ENCODE assay signal across 8 cellular contexts in genomic region chr16:67260426-67261063, GRCh38. TPM values are rescaled to one million over a fixed set of nuclear protein-coding genes. Genes with fewer than 3 reads are reported as not detected.
DNase-seq lines count a peak whose midpoint lies in the region; ATAC-seq, FAIRE-seq and TF ChIP-seq lines count a peak whose summit lies in the region.

No MANE protein-coding gene starts in this region.

- H3K27ac Mint-ChIP-seq in astrocyte (ENCODE audit: unreplicated experiment), result peak overlapping the region; percentile 28
- no peak overlapping the region for H3K27ac Mint-ChIP-seq in activated T-cell treated with anti-CD3 and anti-CD28 coated beads, Interleukin-2, amount 50 U/mL, for 24 hours

- ATAC-seq in HG03135 (IDR thresholded peaks at IDR 0.05; ENCODE audit: unreplicated experiment), result no peak
- no peak for ATAC-seq in GM19023 (IDR thresholded peaks at IDR 0.05; ENCODE audit: unreplicated experiment)

- H3K9me3 Mint-ChIP-seq in astrocyte (ENCODE audit: unreplicated experiment), result peaks cover 9% of the 10 kb centered on the region
- H3K9me3 Mint-ChIP-seq in activated T-cell treated with anti-CD3 and anti-CD28 coated beads, Interleukin-2, amount 50 U/mL, for 24 hours, result no peaks in the 10 kb centered on the region

- H3K27me3 ChIP-seq in astrocyte (ENCODE audit: insufficient read depth, low read length), result no peaks in the 10 kb centered on the region

- H3K36me3 Mint-ChIP-seq in astrocyte (ENCODE audit: low read depth, unreplicated experiment), result peaks cover 8% of the 10 kb centered on the region
- no peaks in the 10 kb centered on the region for H3K36me3 Mint-ChIP-seq in activated T-cell treated with anti-CD3 and anti-CD28 coated beads, Interleukin-2, amount 50 U/mL, for 24 hours (ENCODE audit: low read depth)

- no peak overlapping the region for H3K27ac ChIP-seq in astrocyte (ENCODE audit: low read depth, low read length)

- H2AFZ ChIP-seq in astrocyte (ENCODE audit: low read depth, low read length), result no peak overlapping the region

- no peak overlapping the region for H3K4me3 ChIP-seq in astrocyte (ENCODE audit: insufficient read depth, low read depth, low read length)

- peaks cover 2% of the 10 kb centered on the region for H3K4me1 Mint-ChIP-seq in astrocyte (ENCODE audit: low read depth, unreplicated experiment)
- H3K4me1 Mint-ChIP-seq in activated T-cell treated with anti-CD3 and anti-CD28 coated beads, Interleukin-2, amount 50 U/mL, for 24 hours (ENCODE audit: low read depth), result peaks cover 2% of the 10 kb centered on the region

- no peaks in the 10 kb centered on the region for H3K79me2 ChIP-seq in astrocyte (ENCODE audit: insufficient read depth, low read length)

- H3K9ac ChIP-seq in astrocyte (ENCODE audit: low read length), result no peak overlapping the region

- peak; percentile 49 for FAIRE-seq in astrocyte (lab: Jason Lieb, UNC)

- no peaks in the 10 kb centered on the region for H3K4me1 ChIP-seq in astrocyte (ENCODE audit: insufficient read depth, low read length)

- DNase-seq in CD1c-positive myeloid dendritic cell (ENCODE audit: extremely low spot score), result peak; percentile 38
- peak; percentile 62 for DNase-seq in GM19238 (ENCODE audit: insufficient read length, low spot score)
- DNase-seq in NCI-H526 (lab: John Stamatoyannopoulos, UW), result peak; percentile 13 to 54
- no peak for DNase-seq in astrocyte (ENCODE audit: low read depth)
- DNase-seq in kidney tubule cell (ENCODE audit: low spot score), result peak; percentile 67
- no peak for DNase-seq in activated T-cell treated with anti-CD3 and anti-CD28 coated beads, Interleukin-2, amount 50 U/mL, for 24 hours

- H3K9me3 ChIP-seq in astrocyte (ENCODE audit: insufficient read depth, low read depth, low read length), result no peaks in the 10 kb centered on the region

- H3K36me3 ChIP-seq in astrocyte (ENCODE audit: insufficient read depth, low read length), result no peaks in the 10 kb centered on the region

- H4K20me1 ChIP-seq in astrocyte (ENCODE audit: insufficient read depth, low read length), result no peaks in the 10 kb centered on the region

- H3K27me3 Mint-ChIP-seq in astrocyte (ENCODE audit: low read depth, unreplicated experiment), result peaks cover 52% of the 10 kb centered on the region
- peaks cover 3% of the 10 kb centered on the region for H3K27me3 Mint-ChIP-seq in activated T-cell treated with anti-CD3 and anti-CD28 coated beads, Interleukin-2, amount 50 U/mL, for 24 hours

- TF ChIP-seq CTCF in astrocyte (IDR thresholded peaks at IDR 0.05; ENCODE audit: insufficient read depth, low read depth, low read length), result peak; percentile 62

- H3K4me2 ChIP-seq in astrocyte (ENCODE audit: low read length), result no peak overlapping the region

- H3K4me3 Mint-ChIP-seq in astrocyte (ENCODE audit: unreplicated experiment), result no peak overlapping the region
- no peak overlapping the region for H3K4me3 Mint-ChIP-seq in activated T-cell treated with anti-CD3 and anti-CD28 coated beads, Interleukin-2, amount 50 U/mL, for 24 hours

RNA-seq across cellular contexts. Expression of gene SLC9A5, which starts 11.8 kb away (rescaled TPM):
- total RNA-seq in astrocyte, result 2.4 and 2.5 TPM in 2 replicates

RNA-seq across cellular contexts. Expression of gene FHOD1, which starts 13.3 kb away (rescaled TPM):
- 38.1 and 40.5 TPM in 2 replicates for total RNA-seq in astrocyte

RNA-seq across cellular contexts. Expression of gene PLEKHG4, which starts 18.8 kb away (rescaled TPM):
- total RNA-seq in astrocyte, result 1.8 and 2.4 TPM in 2 replicates

RNA-seq across cellular contexts. Expression of gene TMEM208, which starts 33.6 kb away (rescaled TPM):
- total RNA-seq in astrocyte, result 47.5 and 51.6 TPM in 2 replicates

Comparison
In these comparisons a context has a peak if more than half of its experiments do, and no peak if none do; other contexts are left out.
1. DNase-seq: peak in CD1c-positive myeloid dendritic cell (single experiment), GM19238 (single experiment), NCI-H526 (2 of 2) and kidney tubule cell (single experiment); none in astrocyte (single experiment) and activated T-cell treated with anti-CD3 and anti-CD28 coated beads, Interleukin-2, amount 50 U/mL, for 24 hours (single experiment).